ENCODE assay signal across 17 cellular contexts in the genomic region with DNA sequence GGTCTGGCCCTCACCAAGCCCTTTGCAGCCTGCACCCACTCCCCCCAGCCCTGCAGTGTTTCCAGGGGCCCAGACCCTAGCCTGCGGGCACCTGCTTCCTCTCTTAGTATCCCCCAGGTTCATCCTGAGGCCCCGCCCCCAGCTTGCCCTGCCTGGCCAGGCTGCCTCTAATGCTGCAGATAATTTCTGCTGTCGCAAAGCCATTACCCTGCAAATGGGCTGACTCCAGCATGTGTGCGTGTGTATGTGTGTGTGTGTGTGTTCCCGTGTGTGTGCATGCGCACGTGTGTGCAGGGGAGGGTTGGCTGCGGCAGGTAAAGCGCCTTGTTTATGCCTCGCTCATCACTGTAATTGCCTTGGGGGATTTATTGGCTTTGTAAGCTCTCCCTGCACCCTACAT. TPM values are rescaled to one million over a fixed set of nuclear protein-coding genes. Genes with fewer than 3 reads are reported as not detected.
DNase-seq lines count a peak whose midpoint lies in the region; ATAC-seq, FAIRE-seq and TF ChIP-seq lines count a peak whose summit lies in the region.
"Had no signal": no experiment of that assay in that cellular context is flagged by ENCODE, and none has a peak within 500 bp of the region (broad histone marks: within the 10 kb centered on the region; RNA-seq: fewer than 3 reads in every experiment).

No MANE protein-coding gene starts in this region.

- H3K36me3 Mint-ChIP-seq in glutamatergic neuron (ENCODE audit: unreplicated experiment) (no peaks in the 10 kb centered on the region), osteocyte (ENCODE audit: unreplicated experiment) (peaks cover 2% of the 10 kb centered on the region)
- H3K36me3 Mint-ChIP-seq: CD4-positive, CD25-positive, alpha-beta regulatory T cell had no signal

- H3K36me3 ChIP-seq in HepG2 (replicated peaks in 1 of 2; ENCODE audit: control insufficient read depth in 1 of 2, insufficient read depth in 2 of 2, low read length in 2 of 2) (no peaks in the 10 kb centered on the region), right lobe of liver (no peaks in the 10 kb centered on the region)
- H3K36me3 ChIP-seq: Peyer's patch had no signal

- H3K4me3 ChIP-seq in HepG2 (replicated peaks in 1 of 3; ENCODE audit: insufficient read depth in 1 of 3, low read depth in 2 of 3, low read length in 3 of 3) (no peak overlapping the region), right lobe of liver (no peak overlapping the region)
- H3K4me3 ChIP-seq: A549, Peyer's patch had no signal

- WGBS in HepG2 (ENCODE audit: low lambda C conversion rate): 46% methylated on average over 10 of the region's 10 CpGs
- WGBS in right lobe of liver (ENCODE audit: insufficient coverage, low coverage, low lambda C conversion rate, missing lambda C conversion rate): 77% methylated on average over 8 of the region's 10 CpGs

- POLR2A ChIA-PET in HepG2 (lab: Yijun Ruan, JAX): interaction anchor here (1.1 kb wide), 1 partner anchor 38 kb away, joined by 3 read pairs; a partner anchor contains a TSS

- TF ChIP-seq POLR2A in HepG2 (IDR thresholded peaks at IDR 0.05; ENCODE audit: insufficient read depth in 1 of 2, low read depth in 2 of 2, low read length in 2 of 2): no peak
- TF ChIP-seq POLR2A in right lobe of liver (IDR thresholded peaks at IDR 0.05): no peak

- H2AFZ ChIP-seq in HepG2 (ENCODE audit: low read length): no peak overlapping the region

- H3K9ac ChIP-seq in HepG2 (ENCODE audit: insufficient read depth, low read depth, low read length): no peak overlapping the region

- H3K27me3 Mint-ChIP-seq in glutamatergic neuron (ENCODE audit: unreplicated experiment) (peaks cover 15% of the 10 kb centered on the region), osteocyte (ENCODE audit: unreplicated experiment) (peaks cover 47% of the 10 kb centered on the region)

- H3K4me1 Mint-ChIP-seq in glutamatergic neuron (ENCODE audit: low read depth, unreplicated experiment): peaks cover 2% of the 10 kb centered on the region
- H3K4me1 Mint-ChIP-seq in osteocyte (ENCODE audit: unreplicated experiment): no peaks in the 10 kb centered on the region
- H3K4me1 Mint-ChIP-seq: CD4-positive, CD25-positive, alpha-beta regulatory T cell had no signal

- no peak for ATAC-seq in HepG2
- no peak for ATAC-seq in right lobe of liver
- no peak for ATAC-seq in HG02798 (IDR thresholded peaks at IDR 0.05; ENCODE audit: poor library complexity, unreplicated experiment)
- ATAC-seq: A549, HCT116 had no signal

- H3K4me1 ChIP-seq in HepG2 (ENCODE audit: insufficient read depth, low read length) (no peaks in the 10 kb centered on the region), right lobe of liver (no peaks in the 10 kb centered on the region)
- H3K4me1 ChIP-seq: Peyer's patch had no signal

- no peak for TF ChIP-seq CTCF in HepG2 (CRISPR knock-in tag; IDR thresholded peaks at IDR 0.05)
- TF ChIP-seq CTCF in right lobe of liver (IDR thresholded peaks at IDR 0.05): no peak
- no peak for TF ChIP-seq CTCF in glutamatergic neuron (IDR thresholded peaks at IDR 0.05; ENCODE audit: partially characterized antibody, unreplicated experiment)
- no peak for TF ChIP-seq CTCF in osteocyte (IDR thresholded peaks at IDR 0.05)

- CTCF ChIA-PET in HepG2 (lab: Yijun Ruan, JAX; ENCODE audit: low intra/inter-chr PET ratio, low total read pairs): no interaction called here

- H3K27me3 ChIP-seq in HepG2 (ENCODE audit: control insufficient read depth in 1 of 2, insufficient read depth in 2 of 2, low read length in 2 of 2) (peaks cover 14 to 59% of the 10 kb centered on the region in 2 experiments), right lobe of liver (no peaks in the 10 kb centered on the region)
- H3K27me3 ChIP-seq: Peyer's patch had no signal

- no peak for TF ChIP-seq RAD21 in HepG2 (CRISPR knock-in tag; IDR thresholded peaks at IDR 0.05)

- TF ChIP-seq EP300 in HepG2 (IDR thresholded peaks at IDR 0.05; ENCODE audit: low read depth in 2 of 2, low read length in 2 of 2): no peak
- no peak for TF ChIP-seq EP300 in HepG2 (CRISPR knock-in tag; IDR thresholded peaks at IDR 0.05; ENCODE audit: borderline replicate concordance)

- no peak overlapping the region for H3K27ac ChIP-seq in HepG2 (ENCODE audit: extremely low read length, insufficient read depth, low read length)
- H3K27ac ChIP-seq in right lobe of liver: no peak overlapping the region
- H3K27ac ChIP-seq: A549, Peyer's patch had no signal

- H3K4me2 ChIP-seq in HepG2 (ENCODE audit: low read depth, low read length): no peak overlapping the region
- H3K4me2 ChIP-seq: A549 had no signal

- FAIRE-seq in HepG2 (lab: Jason Lieb, UNC): no peak
- FAIRE-seq: A549, GM18507 had no signal

- in situ Hi-C loops in HepG2 (cut with HindIII; ENCODE audit: extremely low pct_ligation_motif_present, low pct_unique_long_range_greater_than_20kb): no loop called here

- no peak for DNase-seq in HepG2 (ENCODE audit: low spot score)
- DNase-seq in right lobe of liver: no peak
- peak; percentile 97 for DNase-seq in NCI-H82 (lab: John Stamatoyannopoulos, UW)
- DNase-seq in glutamatergic neuron: peak; percentile 56
- no peak for DNase-seq in NCI-H2107 treated with DMSO at 0.1 percent for 48 hours (lab: John Stamatoyannopoulos, UW; ENCODE audit: unreplicated experiment)
- no peak for DNase-seq in effector CD8-positive, alpha-beta T cell (lab: John Stamatoyannopoulos, UW)
- no peak for DNase-seq in osteocyte (ENCODE audit: extremely low spot score, unreplicated experiment)
- DNase-seq: CD4-positive, CD25-positive, alpha-beta regulatory T cell; NCI-H187 treated with DMSO at 0.1 percent for 48 hours; NCI-H2171 treated with DMSO at 0.1 percent for 48 hours; NCI-H524 treated with DMSO at 0.1 percent for 48 hours; Peyer's patch had no signal

- intact Hi-C loops in HepG2 (cut with micrococcal nuclease; ENCODE audit: unreplicated experiment) (no loop called here), right lobe of liver (cut with DNase I) (loop anchor here in 1 of 2 donors (10.0 kb wide), 1 partner anchor 58 kb away; a partner anchor contains a TSS)

- H3K9me3 ChIP-seq in HepG2 (ENCODE audit: low read length): no peaks in the 10 kb centered on the region
- no peaks in the 10 kb centered on the region for H3K9me3 ChIP-seq in right lobe of liver
- H3K9me3 ChIP-seq: A549, Peyer's patch had no signal

- no peaks in the 10 kb centered on the region for H3K79me2 ChIP-seq in HepG2 (ENCODE audit: insufficient read depth, low read length)

- H3K27ac Mint-ChIP-seq in glutamatergic neuron (ENCODE audit: unreplicated experiment) (no peak overlapping the region), osteocyte (ENCODE audit: unreplicated experiment) (no peak overlapping the region)
- H3K27ac Mint-ChIP-seq: CD4-positive, CD25-positive, alpha-beta regulatory T cell had no signal

- BruUV-seq in HepG2 (replicated peaks; lab: Mats Ljungman, UMichigan): no TSS peak

- H3K4me3 Mint-ChIP-seq in glutamatergic neuron (ENCODE audit: unreplicated experiment): no peak overlapping the region
- H3K4me3 Mint-ChIP-seq in osteocyte (ENCODE audit: unreplicated experiment): no peak overlapping the region
- H3K4me3 Mint-ChIP-seq: CD4-positive, CD25-positive, alpha-beta regulatory T cell had no signal

- H3K9me3 Mint-ChIP-seq in glutamatergic neuron (ENCODE audit: unreplicated experiment) (peaks cover 2% of the 10 kb centered on the region), osteocyte (ENCODE audit: unreplicated experiment) (no peaks in the 10 kb centered on the region)
- H3K9me3 Mint-ChIP-seq: CD4-positive, CD25-positive, alpha-beta regulatory T cell had no signal

- no peaks in the 10 kb centered on the region; the same call in 1 of the 2 replicates for H4K20me1 ChIP-seq in HepG2 (ENCODE audit: insufficient read depth, low read length)

RNA-seq across cellular contexts. Expression of a gene that starts 7.6 kb away (rescaled TPM):
- total RNA-seq in HepG2 (2016; rRNA removed; fragmentation: Illumina TruSeq; extraction: Trizol): not detected in 2 replicates
- total RNA-seq in HepG2 (2016; cell fraction: cytosol; rRNA removed; fragmentation: Illumina TruSeq; extraction: Trizol; ENCODE audit: low read depth): not detected in 2 replicates
- 0.09 TPM in 1 of 2 replicates, not detected in the other for total RNA-seq in HepG2 (2016; cell fraction: insoluble cytoplasmic fraction; rRNA removed; fragmentation: Illumina TruSeq; extraction: Trizol)
- not detected in 2 replicates for total RNA-seq in HepG2 (2016; cell fraction: membrane; rRNA removed; fragmentation: Illumina TruSeq; extraction: Trizol)
- not detected in 2 replicates for total RNA-seq in HepG2 (2016; cell fraction: nucleus; rRNA removed; fragmentation: Illumina TruSeq; extraction: Trizol)
- polyA plus RNA-seq in HepG2 (2011; rRNA removed): not detected in 2 replicates
- polyA plus RNA-seq in HepG2 (2011; cell fraction: cytosol; rRNA removed): not detected in 2 replicates
- polyA plus RNA-seq in HepG2 (2011; cell fraction: nucleus; rRNA removed): not detected in 2 replicates
- not detected in 2 replicates for polyA plus RNA-seq in HepG2 (2012)
- not detected in 2 replicates for polyA plus RNA-seq in HepG2 (2016; cell fraction: cytosol; fragmentation: Illumina TruSeq; extraction: Trizol; ENCODE audit: low read depth)
- not detected in 2 replicates for polyA plus RNA-seq in HepG2 (2016; cell fraction: insoluble cytoplasmic fraction; fragmentation: Illumina TruSeq; extraction: Trizol; ENCODE audit: low read depth)
- polyA plus RNA-seq in HepG2 (2016; cell fraction: membrane; fragmentation: Illumina TruSeq; extraction: Trizol; ENCODE audit: low read depth): not detected in 2 replicates
- not detected in 2 replicates for polyA plus RNA-seq in HepG2 (2016; cell fraction: nucleus; fragmentation: Illumina TruSeq; extraction: Trizol; ENCODE audit: insufficient read depth, low read depth)
- not detected in 2 replicates for polyA minus RNA-seq in HepG2 (2011; rRNA and poly(A)+ RNA removed; ENCODE audit: low replicate concordance)
- polyA minus RNA-seq in HepG2 (2011; cell fraction: cytosol; rRNA and poly(A)+ RNA removed): not detected in 2 replicates
- polyA minus RNA-seq in HepG2 (2011; cell fraction: nucleus; rRNA and poly(A)+ RNA removed): not detected in 2 replicates
- total RNA-seq in right lobe of liver: under 1 TPM in 1 of 6 experiments, not detected in 5; 0.19 TPM
- not detected for total RNA-seq in glutamatergic neuron (ENCODE audit: unreplicated experiment)
- total RNA-seq in osteocyte: not detected in 2 replicates
- total RNA-seq: CD4-positive, CD25-positive, alpha-beta regulatory T cell; HT-29; Peyer's patch had no signal
- polyA plus RNA-seq: A549; CD4-positive, CD25-positive, alpha-beta regulatory T cell had no signal

RNA-seq across cellular contexts. Expression of a gene that starts 13.4 kb away (rescaled TPM):
- total RNA-seq in HepG2 (2016; rRNA removed; fragmentation: Illumina TruSeq; extraction: Trizol) (0.10 TPM in 1 of 2 replicates, not detected in the other), right lobe of liver (not detected), glutamatergic neuron (ENCODE audit: unreplicated experiment) (2.2 TPM), osteocyte (not detected in 2 replicates)
- not detected in 2 replicates for total RNA-seq in HepG2 (2016; cell fraction: cytosol; rRNA removed; fragmentation: Illumina TruSeq; extraction: Trizol; ENCODE audit: low read depth)
- not detected in 2 replicates for total RNA-seq in HepG2 (2016; cell fraction: insoluble cytoplasmic fraction; rRNA removed; fragmentation: Illumina TruSeq; extraction: Trizol)
- 0.07 and 0.25 TPM in 2 replicates for total RNA-seq in HepG2 (2016; cell fraction: membrane; rRNA removed; fragmentation: Illumina TruSeq; extraction: Trizol)
- not detected in 2 replicates for total RNA-seq in HepG2 (2016; cell fraction: nucleus; rRNA removed; fragmentation: Illumina TruSeq; extraction: Trizol)
- 0.13 and 0.18 TPM in 2 replicates for polyA plus RNA-seq in HepG2 (2011; rRNA removed)
- 0.08 and 0.14 TPM in 2 replicates for polyA plus RNA-seq in HepG2 (2011; cell fraction: cytosol; rRNA removed)
- polyA plus RNA-seq in HepG2 (2011; cell fraction: nucleus; rRNA removed): 0.12 and 0.24 TPM in 2 replicates
- 0.13 and 0.32 TPM in 2 replicates for polyA plus RNA-seq in HepG2 (2012)
- 0.10 and 0.12 TPM in 2 replicates for polyA plus RNA-seq in HepG2 (2016; cell fraction: cytosol; fragmentation: Illumina TruSeq; extraction: Trizol; ENCODE audit: low read depth)
- polyA plus RNA-seq in HepG2 (2016; cell fraction: insoluble cytoplasmic fraction; fragmentation: Illumina TruSeq; extraction: Trizol; ENCODE audit: low read depth): not detected in 2 replicates
- polyA plus RNA-seq in HepG2 (2016; cell fraction: membrane; fragmentation: Illumina TruSeq; extraction: Trizol; ENCODE audit: low read depth): 0.11 and 0.52 TPM in 2 replicates
- polyA plus RNA-seq in HepG2 (2016; cell fraction: nucleus; fragmentation: Illumina TruSeq; extraction: Trizol; ENCODE audit: insufficient read depth, low read depth): 0.26 TPM in 1 of 2 replicates, not detected in the other
- polyA minus RNA-seq in HepG2 (2011; rRNA and poly(A)+ RNA removed; ENCODE audit: low replicate concordance): 0.28 TPM in 1 of 2 replicates, not detected in the other
- not detected in 2 replicates for polyA minus RNA-seq in HepG2 (2011; cell fraction: cytosol; rRNA and poly(A)+ RNA removed)
- polyA minus RNA-seq in HepG2 (2011; cell fraction: nucleus; rRNA and poly(A)+ RNA removed): not detected in 2 replicates
- total RNA-seq: CD4-positive, CD25-positive, alpha-beta regulatory T cell; HT-29; Peyer's patch had no signal
- polyA plus RNA-seq: A549; CD4-positive, CD25-positive, alpha-beta regulatory T cell had no signal

RNA-seq across cellular contexts. Expression of a gene that starts 24.9 kb away (rescaled TPM):
- total RNA-seq in HepG2 (2016; rRNA removed; fragmentation: Illumina TruSeq; extraction: Trizol) (not detected in 2 replicates), right lobe of liver (1 to 10 TPM in 1 of 6 experiments, under 1 TPM in 3, not detected in 2; 0.22 to 1.3 (median 0.83) TPM), glutamatergic neuron (ENCODE audit: unreplicated experiment) (2.3 TPM), osteocyte (0.13 and 0.60 TPM in 2 replicates)
- not detected in 2 replicates for total RNA-seq in HepG2 (2016; cell fraction: cytosol; rRNA removed; fragmentation: Illumina TruSeq; extraction: Trizol; ENCODE audit: low read depth)
- total RNA-seq in HepG2 (2016; cell fraction: insoluble cytoplasmic fraction; rRNA removed; fragmentation: Illumina TruSeq; extraction: Trizol): not detected in 2 replicates
- total RNA-seq in HepG2 (2016; cell fraction: membrane; rRNA removed; fragmentation: Illumina TruSeq; extraction: Trizol): not detected in 2 replicates
- not detected in 2 replicates for total RNA-seq in HepG2 (2016; cell fraction: nucleus; rRNA removed; fragmentation: Illumina TruSeq; extraction: Trizol)
- polyA plus RNA-seq in HepG2 (2011; rRNA removed): not detected in 2 replicates
- polyA plus RNA-seq in HepG2 (2011; cell fraction: cytosol; rRNA removed): 0.06 TPM in 1 of 2 replicates, not detected in the other
- 0.05 TPM in 1 of 2 replicates, not detected in the other for polyA plus RNA-seq in HepG2 (2011; cell fraction: nucleus; rRNA removed)
- polyA plus RNA-seq in HepG2 (2012): not detected in 2 replicates
- not detected in 2 replicates for polyA plus RNA-seq in HepG2 (2016; cell fraction: cytosol; fragmentation: Illumina TruSeq; extraction: Trizol; ENCODE audit: low read depth)
- polyA plus RNA-seq in HepG2 (2016; cell fraction: insoluble cytoplasmic fraction; fragmentation: Illumina TruSeq; extraction: Trizol; ENCODE audit: low read depth): not detected in 2 replicates
- not detected in 2 replicates for polyA plus RNA-seq in HepG2 (2016; cell fraction: membrane; fragmentation: Illumina TruSeq; extraction: Trizol; ENCODE audit: low read depth)
- not detected in 2 replicates for polyA plus RNA-seq in HepG2 (2016; cell fraction: nucleus; fragmentation: Illumina TruSeq; extraction: Trizol; ENCODE audit: insufficient read depth, low read depth)
- polyA minus RNA-seq in HepG2 (2011; rRNA and poly(A)+ RNA removed; ENCODE audit: low replicate concordance): not detected in 2 replicates
- not detected in 2 replicates for polyA minus RNA-seq in HepG2 (2011; cell fraction: cytosol; rRNA and poly(A)+ RNA removed)
- not detected in 2 replicates for polyA minus RNA-seq in HepG2 (2011; cell fraction: nucleus; rRNA and poly(A)+ RNA removed)
- total RNA-seq: CD4-positive, CD25-positive, alpha-beta regulatory T cell; HT-29; Peyer's patch had no signal
- polyA plus RNA-seq: CD4-positive, CD25-positive, alpha-beta regulatory T cell had no signal

RNA-seq across cellular contexts. Expression of a gene that starts 26.9 kb away (rescaled TPM):
- total RNA-seq in HepG2 (2016; rRNA removed; fragmentation: Illumina TruSeq; extraction: Trizol) (not detected in 2 replicates), right lobe of liver (not detected), glutamatergic neuron (ENCODE audit: unreplicated experiment) (3.5 TPM), osteocyte (not detected in 2 replicates)
- total RNA-seq in HepG2 (2016; cell fraction: cytosol; rRNA removed; fragmentation: Illumina TruSeq; extraction: Trizol; ENCODE audit: low read depth): not detected in 2 replicates
- total RNA-seq in HepG2 (2016; cell fraction: insoluble cytoplasmic fraction; rRNA removed; fragmentation: Illumina TruSeq; extraction: Trizol): not detected in 2 replicates
- total RNA-seq in HepG2 (2016; cell fraction: membrane; rRNA removed; fragmentation: Illumina TruSeq; extraction: Trizol): not detected in 2 replicates
- total RNA-seq in HepG2 (2016; cell fraction: nucleus; rRNA removed; fragmentation: Illumina TruSeq; extraction: Trizol): not detected in 2 replicates
- not detected in 2 replicates for polyA plus RNA-seq in HepG2 (2011; rRNA removed)
- polyA plus RNA-seq in HepG2 (2011; cell fraction: cytosol; rRNA removed): not detected in 2 replicates
- not detected in 2 replicates for polyA plus RNA-seq in HepG2 (2011; cell fraction: nucleus; rRNA removed)
- 0.05 and 0.21 TPM in 2 replicates for polyA plus RNA-seq in HepG2 (2012)
- polyA plus RNA-seq in HepG2 (2016; cell fraction: cytosol; fragmentation: Illumina TruSeq; extraction: Trizol; ENCODE audit: low read depth): not detected in 2 replicates
- not detected in 2 replicates for polyA plus RNA-seq in HepG2 (2016; cell fraction: insoluble cytoplasmic fraction; fragmentation: Illumina TruSeq; extraction: Trizol; ENCODE audit: low read depth)
- not detected in 2 replicates for polyA plus RNA-seq in HepG2 (2016; cell fraction: membrane; fragmentation: Illumina TruSeq; extraction: Trizol; ENCODE audit: low read depth)
- polyA plus RNA-seq in HepG2 (2016; cell fraction: nucleus; fragmentation: Illumina TruSeq; extraction: Trizol; ENCODE audit: insufficient read depth, low read depth): not detected in 2 replicates
- not detected in 2 replicates for polyA minus RNA-seq in HepG2 (2011; rRNA and poly(A)+ RNA removed; ENCODE audit: low replicate concordance)
- polyA minus RNA-seq in HepG2 (2011; cell fraction: cytosol; rRNA and poly(A)+ RNA removed): not detected in 2 replicates
- not detected in 2 replicates for polyA minus RNA-seq in HepG2 (2011; cell fraction: nucleus; rRNA and poly(A)+ RNA removed)
- total RNA-seq: CD4-positive, CD25-positive, alpha-beta regulatory T cell; HT-29; Peyer's patch had no signal
- polyA plus RNA-seq: A549 had no signal

RNA-seq across cellular contexts. Expression of a gene that starts 37.8 kb away (rescaled TPM):
- total RNA-seq in HepG2 (2016; rRNA removed; fragmentation: Illumina TruSeq; extraction: Trizol): 4.3 and 9.5 TPM in 2 replicates
- 2.2 and 3.3 TPM in 2 replicates for total RNA-seq in HepG2 (2016; cell fraction: cytosol; rRNA removed; fragmentation: Illumina TruSeq; extraction: Trizol; ENCODE audit: low read depth)
- 3.3 and 9.6 TPM in 2 replicates for total RNA-seq in HepG2 (2016; cell fraction: insoluble cytoplasmic fraction; rRNA removed; fragmentation: Illumina TruSeq; extraction: Trizol)
- total RNA-seq in HepG2 (2016; cell fraction: membrane; rRNA removed; fragmentation: Illumina TruSeq; extraction: Trizol): 3.5 and 3.7 TPM in 2 replicates
- 21.5 and 23.5 TPM in 2 replicates for total RNA-seq in HepG2 (2016; cell fraction: nucleus; rRNA removed; fragmentation: Illumina TruSeq; extraction: Trizol)
- polyA plus RNA-seq in HepG2 (2011; rRNA removed): 3.5 and 4.1 TPM in 2 replicates
- 1.5 and 2.4 TPM in 2 replicates for polyA plus RNA-seq in HepG2 (2011; cell fraction: cytosol; rRNA removed)
- 9.8 and 13.9 TPM in 2 replicates for polyA plus RNA-seq in HepG2 (2011; cell fraction: nucleus; rRNA removed)
- 3.0 and 5.2 TPM in 2 replicates for polyA plus RNA-seq in HepG2 (2012)
- 0.81 and 0.84 TPM in 2 replicates for polyA plus RNA-seq in HepG2 (2016; cell fraction: cytosol; fragmentation: Illumina TruSeq; extraction: Trizol; ENCODE audit: low read depth)
- 2.8 and 3.7 TPM in 2 replicates for polyA plus RNA-seq in HepG2 (2016; cell fraction: insoluble cytoplasmic fraction; fragmentation: Illumina TruSeq; extraction: Trizol; ENCODE audit: low read depth)
- 1.3 and 1.4 TPM in 2 replicates for polyA plus RNA-seq in HepG2 (2016; cell fraction: membrane; fragmentation: Illumina TruSeq; extraction: Trizol; ENCODE audit: low read depth)
- 10.9 and 11.9 TPM in 2 replicates for polyA plus RNA-seq in HepG2 (2016; cell fraction: nucleus; fragmentation: Illumina TruSeq; extraction: Trizol; ENCODE audit: insufficient read depth, low read depth)
- 4.3 and 8.7 TPM in 2 replicates for polyA minus RNA-seq in HepG2 (2011; rRNA and poly(A)+ RNA removed; ENCODE audit: low replicate concordance)
- 1.8 and 2.4 TPM in 2 replicates for polyA minus RNA-seq in HepG2 (2011; cell fraction: cytosol; rRNA and poly(A)+ RNA removed)
- polyA minus RNA-seq in HepG2 (2011; cell fraction: nucleus; rRNA and poly(A)+ RNA removed): 59.7 and 61.4 TPM in 2 replicates
- total RNA-seq in right lobe of liver: 1 to 10 TPM in 3 of 6 experiments, under 1 TPM in 3; 0.68 to 1.5 (median 1.0) TPM
- total RNA-seq in glutamatergic neuron (ENCODE audit: unreplicated experiment): 12.3 TPM
- 6.7 and 8.2 TPM in 2 replicates for total RNA-seq in osteocyte

Comparison
In these comparisons a context has a peak if more than half of its experiments do, and no peak if none do; other contexts are left out.
1. DNase-seq: peak in NCI-H82 (single experiment) and glutamatergic neuron (single experiment); none in HepG2 (single experiment), right lobe of liver (0 of 3), NCI-H2107 treated with DMSO at 0.1 percent for 48 hours (single experiment), effector CD8-positive, alpha-beta T cell (single experiment) and osteocyte (single experiment).